8 cellular contexts compared by ENCODE assay signal in the genomic region with DNA sequence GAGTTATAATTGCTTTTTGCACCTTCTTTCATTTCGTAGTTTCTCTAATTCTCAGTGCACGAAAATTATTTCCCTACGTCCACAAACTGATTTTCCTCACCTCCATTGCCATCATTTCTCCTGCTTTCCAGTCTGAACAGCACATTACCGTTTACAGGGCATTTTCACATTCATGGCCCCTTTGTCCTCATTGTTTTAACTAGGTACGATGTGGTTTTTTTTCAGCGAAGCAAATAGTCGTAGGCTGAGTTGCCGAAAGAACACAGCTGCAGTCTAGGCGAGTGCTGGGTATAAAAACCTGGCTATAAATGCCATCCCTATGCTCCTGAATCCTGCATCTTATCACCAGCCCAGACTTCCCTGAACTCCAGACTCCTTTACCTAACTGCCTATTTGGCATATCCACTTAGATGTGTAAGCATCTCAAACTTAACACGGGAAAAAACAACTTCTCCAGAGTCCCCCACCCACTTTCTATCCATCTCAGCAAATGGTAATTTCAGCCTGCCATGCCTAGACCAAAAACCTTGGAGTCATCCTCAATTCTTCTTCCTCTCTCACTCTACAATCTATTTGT. TPM values are rescaled to one million over a fixed set of nuclear protein-coding genes. Genes with fewer than 3 reads are reported as not detected.
A peak's percentile ranks its signal among the peaks of the same experiment; 100 is the strongest.
DNase-seq lines count a peak whose midpoint lies in the region; ATAC-seq and TF ChIP-seq lines count a peak whose summit lies in the region.

No MANE protein-coding gene starts in this region.

- H3K36me3 Mint-ChIP-seq in dendritic cell treated with granulocyte-macrophage colony-stimulating factor and Interleukin-4, amounts not matched to agents 40 ng/mL and 50 ng/mL, for 4 days (ENCODE audit: low read depth) = peaks cover 8% of the 10 kb centered on the region
- H3K36me3 Mint-ChIP-seq in naive B cell = no peaks in the 10 kb centered on the region

- peaks cover 22% of the 10 kb centered on the region for H3K79me2 ChIP-seq in MM.1S (ENCODE audit: low read length)

- H3F3A ChIP-seq in MM.1S (ENCODE audit: insufficient read depth, low read length) = peaks cover 17% of the 10 kb centered on the region

- H3K27me3 ChIP-seq in BLaER1 (no peaks in the 10 kb centered on the region), MM.1S (replicated peaks; ENCODE audit: insufficient read depth, low read length) (no peaks in the 10 kb centered on the region)

- H4K20me1 ChIP-seq in BLaER1 (no peaks in the 10 kb centered on the region), MM.1S (ENCODE audit: insufficient read depth, low read length) (no peaks in the 10 kb centered on the region)

- TF ChIP-seq CTCF in MM.1S (IDR thresholded peaks at IDR 0.05; ENCODE audit: low read length) = no peak

- intact Hi-C loops in dendritic cell treated with granulocyte-macrophage colony-stimulating factor and Interleukin-4, amounts not matched to agents 40 ng/mL and 50 ng/mL, for 4 days (cut with micrococcal nuclease) = loop anchor here (10.0 kb wide), 1 partner anchor 251 kb away; a partner anchor contains a TSS

- H3K36me3 ChIP-seq in BLaER1 = no peaks in the 10 kb centered on the region
- H3K36me3 ChIP-seq in MM.1S (replicated peaks; ENCODE audit: insufficient read depth, low read length) = no peaks in the 10 kb centered on the region

- H3K4me2 ChIP-seq in BLaER1 (peak overlapping the region; percentile 90), MM.1S (ENCODE audit: low read depth, low read length) (peak overlapping the region; percentile 71)

- peaks cover 24% of the 10 kb centered on the region for H3K4me1 Mint-ChIP-seq in dendritic cell treated with granulocyte-macrophage colony-stimulating factor and Interleukin-4, amounts not matched to agents 40 ng/mL and 50 ng/mL, for 4 days (ENCODE audit: low read depth)
- H3K4me1 Mint-ChIP-seq in naive B cell = peaks cover 13 to 48% (median 29%) of the 10 kb centered on the region in 3 donors

- H3K27ac ChIP-seq in BLaER1 (peak overlapping the region; percentile 77), MM.1S (ENCODE audit: low read length) (peak overlapping the region; percentile 68; the same call in 1 of the 2 replicates)

- H2AFZ ChIP-seq in MM.1S (ENCODE audit: low read length) = peak overlapping the region; percentile 67

- H3K4me1 ChIP-seq in BLaER1 (peaks cover 57% of the 10 kb centered on the region), MM.1S (ENCODE audit: low read length) (peaks cover 25% of the 10 kb centered on the region)

- peak overlapping the region; percentile 97 for H3K4me3 Mint-ChIP-seq in dendritic cell treated with granulocyte-macrophage colony-stimulating factor and Interleukin-4, amounts not matched to agents 40 ng/mL and 50 ng/mL, for 4 days
- peak overlapping the region; percentile 72 to 99 (median 97) for H3K4me3 Mint-ChIP-seq in naive B cell

- ATAC-seq in naive B cell (ENCODE audit: low read depth in 2 of 2) (no peak), GM21423 (IDR thresholded peaks at IDR 0.05; ENCODE audit: unreplicated experiment) (no peak), HG02588 (IDR thresholded peaks at IDR 0.05; ENCODE audit: unreplicated experiment) (no peak), HG03025 (IDR thresholded peaks at IDR 0.05; ENCODE audit: low FRiP score, unreplicated experiment) (no peak)

- peak; percentile 34 for DNase-seq in MM.1S
- DNase-seq in naive B cell = no peak
- DNase-seq in SIG-M5 (lab: John Stamatoyannopoulos, UW) = no peak

- H3K9ac ChIP-seq in BLaER1 = peak overlapping the region; percentile 83
- peak overlapping the region; percentile 86 for H3K9ac ChIP-seq in MM.1S (ENCODE audit: low read length)

- H3K9me2 ChIP-seq in MM.1S (replicated peaks; ENCODE audit: insufficient read depth, low read length) = no peaks in the 10 kb centered on the region

- H3K27ac Mint-ChIP-seq in dendritic cell treated with granulocyte-macrophage colony-stimulating factor and Interleukin-4, amounts not matched to agents 40 ng/mL and 50 ng/mL, for 4 days = peak overlapping the region; percentile 91
- H3K27ac Mint-ChIP-seq in naive B cell = peak overlapping the region; percentile 47 to 97 (median 92)

- H3K4me3 ChIP-seq in BLaER1 (peak overlapping the region; percentile 80), MM.1S (ENCODE audit: low read length) (peak overlapping the region; percentile 90)

- no peaks in the 10 kb centered on the region for H3K27me3 Mint-ChIP-seq in dendritic cell treated with granulocyte-macrophage colony-stimulating factor and Interleukin-4, amounts not matched to agents 40 ng/mL and 50 ng/mL, for 4 days
- H3K27me3 Mint-ChIP-seq in naive B cell = no peaks in the 10 kb centered on the region

- H3K9me3 Mint-ChIP-seq in dendritic cell treated with granulocyte-macrophage colony-stimulating factor and Interleukin-4, amounts not matched to agents 40 ng/mL and 50 ng/mL, for 4 days = no peaks in the 10 kb centered on the region
- H3K9me3 Mint-ChIP-seq in naive B cell = no peaks in the 10 kb centered on the region

- H3K9me3 ChIP-seq in BLaER1 (no peaks in the 10 kb centered on the region), MM.1S (replicated peaks; ENCODE audit: insufficient read depth, low read length) (no peaks in the 10 kb centered on the region)

RNA-seq across cellular contexts. Expression of a gene that starts 0.7 kb away (rescaled TPM):
- under 1 TPM; 0.14 to 0.44 (median 0.27) TPM for polyA plus RNA-seq in naive B cell (ENCODE audit: low read depth in 6 of 6)
